Comparison of ENCODE assay signal across 1 cellular context in the genomic region with DNA sequence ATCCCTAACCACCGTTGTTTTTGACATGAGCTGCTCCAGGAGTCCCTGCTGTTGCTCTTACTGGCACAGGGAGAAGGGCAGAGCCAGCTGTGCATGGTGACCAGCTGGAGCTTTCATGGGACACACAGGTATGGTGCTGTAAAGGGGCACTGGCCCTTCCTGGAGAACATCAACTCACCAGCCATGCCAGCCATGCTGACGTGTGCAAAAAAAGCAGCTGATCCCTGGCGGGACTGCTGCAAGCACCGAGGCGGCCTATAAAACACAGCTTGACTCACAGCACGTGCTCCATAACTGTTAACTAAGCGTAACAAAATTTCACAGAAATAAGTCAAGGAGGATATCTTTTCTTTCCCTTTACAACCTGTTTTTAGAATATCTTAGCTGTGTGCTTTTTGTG.
TF ChIP-seq lines count a peak whose summit lies in the region.

No MANE protein-coding gene starts in this region.

TF ChIP-seq in K562, 482 proteins besides CTCF, POLR2A, EP300 and RAD21 (continued from another document):
- TF ChIP-seq ZNF707 (CRISPR knock-in tag; conservative IDR thresholded peaks at IDR 0.05) (no peak), MAFG (tag; conservative IDR thresholded peaks at IDR 0.05) (0 out of 2 replicates have a peak, but pooled peaks have one; percentile 21), MAFF (IDR thresholded peaks at IDR 0.05; ENCODE audit: low read length) (peak; percentile 25; the same call in 1 of the 2 replicates)
- TF ChIP-seq, protein P1, sequence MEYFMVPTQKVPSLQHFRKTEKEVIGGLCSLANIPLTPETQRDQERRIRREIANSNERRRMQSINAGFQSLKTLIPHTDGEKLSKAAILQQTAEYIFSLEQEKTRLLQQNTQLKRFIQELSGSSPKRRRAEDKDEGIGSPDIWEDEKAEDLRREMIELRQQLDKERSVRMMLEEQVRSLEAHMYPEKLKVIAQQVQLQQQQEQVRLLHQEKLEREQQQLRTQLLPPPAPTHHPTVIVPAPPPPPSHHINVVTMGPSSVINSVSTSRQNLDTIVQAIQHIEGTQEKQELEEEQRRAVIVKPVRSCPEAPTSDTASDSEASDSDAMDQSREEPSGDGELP (CRISPR knock-in tag; IDR thresholded peaks at IDR 0.05; ENCODE audit: borderline replicate concordance): peak; percentile 67; the same call in 1 of the 2 replicates
- TF ChIP-seq, protein P2, sequence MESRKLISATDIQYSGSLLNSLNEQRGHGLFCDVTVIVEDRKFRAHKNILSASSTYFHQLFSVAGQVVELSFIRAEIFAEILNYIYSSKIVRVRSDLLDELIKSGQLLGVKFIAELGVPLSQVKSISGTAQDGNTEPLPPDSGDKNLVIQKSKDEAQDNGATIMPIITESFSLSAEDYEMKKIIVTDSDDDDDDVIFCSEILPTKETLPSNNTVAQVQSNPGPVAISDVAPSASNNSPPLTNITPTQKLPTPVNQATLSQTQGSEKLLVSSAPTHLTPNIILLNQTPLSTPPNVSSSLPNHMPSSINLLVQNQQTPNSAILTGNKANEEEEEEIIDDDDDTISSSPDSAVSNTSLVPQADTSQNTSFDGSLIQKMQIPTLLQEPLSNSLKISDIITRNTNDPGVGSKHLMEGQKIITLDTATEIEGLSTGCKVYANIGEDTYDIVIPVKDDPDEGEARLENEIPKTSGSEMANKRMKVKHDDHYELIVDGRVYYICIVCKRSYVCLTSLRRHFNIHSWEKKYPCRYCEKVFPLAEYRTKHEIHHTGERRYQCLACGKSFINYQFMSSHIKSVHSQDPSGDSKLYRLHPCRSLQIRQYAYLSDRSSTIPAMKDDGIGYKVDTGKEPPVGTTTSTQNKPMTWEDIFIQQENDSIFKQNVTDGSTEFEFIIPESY (CRISPR knock-in tag; IDR thresholded peaks at IDR 0.05): peak; percentile 13; the same call in 1 of the 2 replicates
